In genomic region chr10:68365611-68366010, GRCh38 we compare ENCODE assay signal across 9 cellular contexts.
"Had no signal": no experiment of that assay in that cellular context is flagged by ENCODE, and none has a peak within 500 bp of the region (broad histone marks: within the 10 kb centered on the region; RNA-seq: fewer than 3 reads in every experiment).

No MANE protein-coding gene starts in this region.

- H3K4me1 ChIP-seq: HAP-1 had no signal

- ATAC-seq: GM23338, HCT116, HepG2 had no signal

- H3K9me3 Mint-ChIP-seq: IgD-negative memory B cell had no signal

- H3K4me3 Mint-ChIP-seq: GM23338, HFFc6, IgD-negative memory B cell had no signal

- H3K27ac Mint-ChIP-seq: GM23338, HFFc6, IgD-negative memory B cell had no signal

- H3K4me1 Mint-ChIP-seq: GM23338 had no signal

- H3K27me3 Mint-ChIP-seq: IgD-negative memory B cell had no signal

- FAIRE-seq: H1, HepG2 had no signal

- H3K4me2 ChIP-seq: GM23338 had no signal

- H2AFZ ChIP-seq: GM23338 had no signal

- H3K9me3 ChIP-seq: HAP-1 had no signal

- H3K27ac ChIP-seq: HL-60 had no signal

- DNase-seq: H7, HFFc6 had no signal

- H3K4me3 ChIP-seq: GM23338, HAP-1 had no signal
